15 cellular contexts compared by ENCODE assay signal in genomic region chr5:142906863-142907671, GRCh38.
DNase-seq lines count a peak whose midpoint lies in the region; ATAC-seq and TF ChIP-seq lines count a peak whose summit lies in the region.
"Had no signal": no experiment of that assay in that cellular context is flagged by ENCODE, and none has a peak within 500 bp of the region (broad histone marks: within the 10 kb centered on the region; RNA-seq: fewer than 3 reads in every experiment).

No MANE protein-coding gene starts in this region.

- DNase-seq in GM04504 (ENCODE audit: low read depth) (peak; percentile 41), SK-MEL-5 (ENCODE audit: low read depth, low spot score) (peak; percentile 78), heart right ventricle (peak; percentile 18 to 83)
- DNase-seq in activated CD8-positive, alpha-beta T cell treated with anti-CD3 and anti-CD28 coated beads for 36 hours: no peak
- DNase-seq: activated CD8-positive, alpha-beta memory T cell treated with anti-CD3 and anti-CD28 coated beads, Interleukin-2, amount 50 U/mL, for 4 hours; activated naive CD8-positive, alpha-beta T cell treated with anti-CD3 and anti-CD28 coated beads, Interleukin-2, amount 10 ng/mL, durations not matched to agents 7 days and 5 days; Caco-2; dermis blood vessel endothelial cell; HCEC 1CT had no signal

- no peak for TF ChIP-seq CTCF in heart right ventricle (IDR thresholded peaks at IDR 0.05)
- no peak for TF ChIP-seq CTCF in activated CD8-positive, alpha-beta T cell treated with anti-CD3 and anti-CD28 coated beads for 36 hours (IDR thresholded peaks at IDR 0.05)

- peaks cover 33% of the 10 kb centered on the region for H3K36me3 Mint-ChIP-seq in activated CD8-positive, alpha-beta T cell treated with anti-CD3 and anti-CD28 coated beads for 36 hours (ENCODE audit: low read depth)

- H3K27ac ChIP-seq in heart right ventricle (peak overlapping the region; percentile 17 to 75 (median 52)), skeletal muscle tissue (ENCODE audit: low read depth, low read length) (peak overlapping the region; percentile 1)
- H3K27ac ChIP-seq: RWPE1 had no signal

- in situ Hi-C loops in SK-MEL-5 (cut with HindIII; ENCODE audit: low pct_unique_long_range_greater_than_20kb, low sequenced_read_pairs): no loop called here

- no peaks in the 10 kb centered on the region for H3K27me3 Mint-ChIP-seq in activated CD8-positive, alpha-beta T cell treated with anti-CD3 and anti-CD28 coated beads for 36 hours
- H3K27me3 Mint-ChIP-seq: activated naive CD8-positive, alpha-beta T cell treated with anti-CD3 and anti-CD28 coated beads, Interleukin-2, amount 10 ng/mL, durations not matched to agents 7 days and 5 days had no signal

- H3K27me3 ChIP-seq in heart right ventricle (no peaks in the 10 kb centered on the region), skeletal muscle tissue (ENCODE audit: control insufficient read depth in 3 of 3, insufficient read depth in 3 of 3, low read length in 3 of 3) (no peaks in the 10 kb centered on the region)

- WGBS in heart right ventricle, 2 donors: 56 to 57% methylated on average over 7 of the region's 7 CpGs

- H3K9ac ChIP-seq in skeletal muscle tissue (ENCODE audit: low read depth in 1 of 3, low read length in 3 of 3): no peak overlapping the region

- H3K4me1 ChIP-seq in heart right ventricle: peaks cover 0 to 39% (median 19%) of the 10 kb centered on the region in 9 donors
- peaks cover 2 to 9% (median 4%) of the 10 kb centered on the region in 3 donors for H3K4me1 ChIP-seq in skeletal muscle tissue (ENCODE audit: control insufficient read depth in 3 of 3, insufficient read depth in 3 of 3, low read length in 3 of 3)
- H3K4me1 ChIP-seq: Caco-2 had no signal

- H3K4me3 Mint-ChIP-seq in activated CD8-positive, alpha-beta T cell treated with anti-CD3 and anti-CD28 coated beads for 36 hours: no peak overlapping the region
- H3K4me3 Mint-ChIP-seq: activated naive CD8-positive, alpha-beta T cell treated with anti-CD3 and anti-CD28 coated beads, Interleukin-2, amount 10 ng/mL, durations not matched to agents 7 days and 5 days had no signal

- intact Hi-C loops in heart right ventricle (cut with DNase I): no loop called here
- intact Hi-C loops in activated CD8-positive, alpha-beta T cell treated with anti-CD3 and anti-CD28 coated beads for 36 hours (cut with micrococcal nuclease): no loop called here

- H3K36me3 ChIP-seq in heart right ventricle (peaks cover 0 to 100% (median 40%) of the 10 kb centered on the region in 9 donors), skeletal muscle tissue (ENCODE audit: control insufficient read depth in 3 of 3, insufficient read depth in 3 of 3, low read length in 3 of 3) (peaks cover 12 to 28% (median 18%) of the 10 kb centered on the region in 3 donors)

- no peaks in the 10 kb centered on the region for H3K9me3 Mint-ChIP-seq in activated CD8-positive, alpha-beta T cell treated with anti-CD3 and anti-CD28 coated beads for 36 hours
- H3K9me3 Mint-ChIP-seq: activated naive CD8-positive, alpha-beta T cell treated with anti-CD3 and anti-CD28 coated beads, Interleukin-2, amount 10 ng/mL, durations not matched to agents 7 days and 5 days had no signal

- H3K27ac Mint-ChIP-seq in activated CD8-positive, alpha-beta T cell treated with anti-CD3 and anti-CD28 coated beads for 36 hours: no peak overlapping the region
- H3K27ac Mint-ChIP-seq: activated naive CD8-positive, alpha-beta T cell treated with anti-CD3 and anti-CD28 coated beads, Interleukin-2, amount 10 ng/mL, durations not matched to agents 7 days and 5 days had no signal

- POLR2A ChIA-PET in activated CD8-positive, alpha-beta T cell treated with anti-CD3 and anti-CD28 coated beads for 36 hours (lab: Charles Lee): no interaction called here

- peak; percentile 78 to 92 (median 88) for ATAC-seq in heart right ventricle
- ATAC-seq in GM21367 (IDR thresholded peaks at IDR 0.05; ENCODE audit: unreplicated experiment): no peak
- no peak for ATAC-seq in GM18867 (IDR thresholded peaks at IDR 0.05; ENCODE audit: unreplicated experiment)
- ATAC-seq in activated CD8-positive, alpha-beta T cell treated with anti-CD3 and anti-CD28 coated beads for 36 hours: no peak
- ATAC-seq in GM21529 (IDR thresholded peaks at IDR 0.05; ENCODE audit: unreplicated experiment): no peak

- H3K4me1 Mint-ChIP-seq in activated CD8-positive, alpha-beta T cell treated with anti-CD3 and anti-CD28 coated beads for 36 hours (ENCODE audit: low read depth): no peaks in the 10 kb centered on the region

- CTCF ChIA-PET in activated CD8-positive, alpha-beta T cell treated with anti-CD3 and anti-CD28 coated beads for 36 hours (lab: Charles Lee): interaction anchor here (0.9 to 1.7 kb wide), 4 partner anchors 19 to 194 kb away, joined by 4 to 7 read pairs (median 5); no protein-coding TSS in a partner anchor

- H3K4me3 ChIP-seq in heart right ventricle (peak overlapping the region in 6 of 10 donors; percentile 6 to 45 (median 14)), skeletal muscle tissue (ENCODE audit: low read length in 3 of 3) (peak overlapping the region in 1 of 3 donors; percentile 3)
- H3K4me3 ChIP-seq: lung had no signal

- H3K9me3 ChIP-seq in heart right ventricle (no peaks in the 10 kb centered on the region), skeletal muscle tissue (ENCODE audit: control insufficient read depth in 3 of 3, low read length in 3 of 3) (peaks cover 0 to 3% (median 0%) of the 10 kb centered on the region in 3 donors)
- H3K9me3 ChIP-seq: Caco-2 had no signal

Comparison
In these comparisons a context has a peak if more than half of its experiments do, and no peak if none do; other contexts are left out.
1. ATAC-seq: peak in heart right ventricle (8 of 8); none in GM21367 (single experiment), GM18867 (single experiment), activated CD8-positive, alpha-beta T cell treated with anti-CD3 and anti-CD28 coated beads for 36 hours (single experiment) and GM21529 (single experiment).